In genomic region chr7:101817031-101817929, GRCh38 we compare ENCODE assay signal across 8 cellular contexts. TPM values are rescaled to one million over a fixed set of nuclear protein-coding genes. Genes with fewer than 3 reads are reported as not detected.
A peak's percentile ranks its signal among the peaks of the same experiment; 100 is the strongest.
DNase-seq lines count a peak whose midpoint lies in the region; ATAC-seq, FAIRE-seq and TF ChIP-seq lines count a peak whose summit lies in the region.

CUX1 (plus strand) TSS chr7:101817626; CDS start chr7:101817640, 14 bp downstream.

- ATAC-seq in omental fat pad (ENCODE audit: low FRiP score) (peak; percentile 24), GM21825 (IDR thresholded peaks at IDR 0.05; ENCODE audit: unreplicated experiment) (no peak), GM18870 (IDR thresholded peaks at IDR 0.05; ENCODE audit: unreplicated experiment) (no peak)

- TF ChIP-seq CTCF in GM12875 (IDR thresholded peaks at IDR 0.05; ENCODE audit: borderline replicate concordance, insufficient read depth, low read depth, low read length) (no peak), omental fat pad (IDR thresholded peaks at IDR 0.05) (no peak)

- H3K9me3 ChIP-seq in MG63: no peaks in the 10 kb centered on the region

- no peak for FAIRE-seq in frontal cortex (lab: Jason Lieb, UNC)

- DNase-seq in MG63 (no peak), frontal cortex (ENCODE audit: low spot score in 2 of 2) (peak in 1 of 2 donors; percentile 47), omental fat pad (ENCODE audit: low spot score) (no peak), glomerular visceral epithelial cell (ENCODE audit: extremely low spot score) (no peak)
- DNase-seq in activated T-cell treated with anti-CD3 and anti-CD28 coated beads, Interleukin-2, amount 50 U/mL, for 48 hours: peak; percentile 48 to 58

- no peaks in the 10 kb centered on the region for H3K27me3 ChIP-seq in MG63

- H3K4me3 ChIP-seq in GM12875 (ENCODE audit: low read depth, low read length) (peak within 1 kb of the TSS; percentile 88), MG63 (peak within 1 kb of the TSS; percentile 53)

- H3K36me3 ChIP-seq in MG63: no peaks in the 10 kb centered on the region

RNA-seq across cellular contexts. Expression of gene CUX1, which starts in this region (rescaled TPM):
- 3.7 and 7.1 TPM in 2 replicates for total RNA-seq in MG63 (2014; rRNA removed; shearing (Covaris generic); ENCODE audit: low replicate concordance)
- 23.6 TPM for total RNA-seq in frontal cortex
- 100 to 1,000 TPM in 1 of 4 donors, 10 to 100 TPM in 3; 67.6 to 141 (median 75.7) TPM for total RNA-seq in omental fat pad

Comparison
In these comparisons a context has a peak if more than half of its experiments do, and no peak if none do; other contexts are left out.
1. DNase-seq: peak in activated T-cell treated with anti-CD3 and anti-CD28 coated beads, Interleukin-2, amount 50 U/mL, for 48 hours (2 of 2); none in MG63 (single experiment), omental fat pad (single experiment) and glomerular visceral epithelial cell (single experiment).